1 cellular context compared by ENCODE assay signal in the genomic region with DNA sequence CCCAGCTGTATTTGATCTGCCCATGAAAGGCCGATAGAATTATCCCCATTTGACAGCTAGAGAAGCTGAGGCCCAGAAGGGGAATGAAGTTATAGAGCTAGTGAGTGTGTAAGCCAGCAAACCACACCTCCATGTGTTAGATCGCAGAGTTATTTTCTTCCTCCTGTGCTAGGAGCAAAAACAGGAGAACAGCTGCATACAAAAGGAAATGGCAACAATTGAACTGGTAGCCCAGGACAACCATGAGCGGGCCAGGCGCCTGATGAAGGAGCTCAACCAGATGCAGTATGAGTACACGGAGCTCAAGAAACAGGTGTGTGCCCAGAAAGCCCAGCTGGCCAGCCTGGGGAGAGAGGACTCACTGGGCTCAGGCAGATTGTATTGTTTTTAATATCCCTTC.
TF ChIP-seq lines count a peak whose summit lies in the region.

No MANE protein-coding gene starts in this region.

TF ChIP-seq in K562, 482 proteins besides CTCF, POLR2A, EP300 and RAD21 (continued from another document):
- no peak for TF ChIP-seq THAP7 (CRISPR knock-in tag; IDR thresholded peaks at IDR 0.05)
